8 cellular contexts compared by ENCODE assay signal in the genomic region with DNA sequence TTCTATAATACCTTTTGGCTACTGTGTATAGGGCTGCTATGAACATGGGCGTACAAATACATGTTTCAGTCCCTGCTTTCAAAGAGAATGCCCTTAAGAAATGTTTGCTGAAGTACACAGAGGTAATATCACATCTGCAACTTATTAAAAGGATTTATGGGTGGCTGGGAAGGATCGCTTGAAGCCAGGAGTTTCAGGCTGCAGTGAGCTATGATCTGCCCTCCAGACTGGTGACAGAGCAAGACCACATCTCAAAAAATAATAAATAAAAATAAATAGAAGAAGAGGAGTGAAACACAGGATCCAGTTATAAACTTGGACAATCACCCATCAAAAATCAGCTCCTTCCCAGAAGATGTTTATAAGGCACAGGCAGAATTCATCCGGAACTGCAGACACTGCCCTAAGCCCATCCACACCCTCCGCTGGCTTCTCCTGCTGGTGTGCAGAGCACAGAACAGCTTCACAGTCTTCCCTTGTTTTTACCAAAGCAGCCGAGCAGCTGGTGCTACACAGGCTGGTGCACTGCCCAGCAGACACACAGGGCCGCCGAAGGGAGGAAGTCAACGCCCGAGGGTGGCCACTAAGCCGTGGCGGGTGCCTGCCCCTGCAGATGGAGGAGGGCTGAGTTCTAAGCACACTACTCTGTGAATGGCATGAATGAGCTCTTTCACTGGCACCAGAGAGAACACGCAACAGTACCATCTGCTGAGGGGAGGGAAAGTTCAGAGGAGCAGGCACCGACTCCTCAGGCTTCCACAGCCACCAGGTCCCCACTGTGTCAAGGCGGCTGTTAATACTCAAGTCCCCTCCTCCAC. TPM values are rescaled to one million over a fixed set of nuclear protein-coding genes. Genes with fewer than 3 reads are reported as not detected.
DNase-seq lines count a peak whose midpoint lies in the region; ATAC-seq and TF ChIP-seq lines count a peak whose summit lies in the region.

No MANE protein-coding gene starts in this region.

- intact Hi-C loops in activated B cell treated with CpG ODN at 0.5 μM for 24 hours (cut with micrococcal nuclease), result loop anchor here (2.0 kb wide), 1 partner anchor 30 kb away; no protein-coding TSS in a partner anchor
- intact Hi-C loops in left ventricle myocardium inferior (cut with micrococcal nuclease), result no loop called here
- intact Hi-C loops in spleen (cut with DNase I; ENCODE audit: low total_unique reads), result no loop called here
- intact Hi-C loops in ovary (cut with DNase I), result loop anchor here in 1 of 4 donors (10.0 kb wide), 1 partner anchor 46 kb away; the partner anchor contains the start of gene BRD4

- TF ChIP-seq EP300 in ovary (IDR thresholded peaks at IDR 0.05), result no peak

- H3K4me3 ChIP-seq in Karpas-422 (ENCODE audit: low read length) (peak overlapping the region; percentile 45; the same call in 1 of the 2 replicates), left ventricle myocardium inferior (peak overlapping the region; percentile 20), spleen (peak overlapping the region in 1 of 8 donors; percentile 38), ovary (no peak overlapping the region)

- H3K4me1 ChIP-seq in Karpas-422 (ENCODE audit: low read length) (peaks cover 98% of the 10 kb centered on the region), left ventricle myocardium inferior (peaks cover 100% of the 10 kb centered on the region), spleen (peaks cover 96 to 100% (median 100%) of the 10 kb centered on the region in 6 donors), ovary (ENCODE audit: insufficient read depth) (peaks cover 54% of the 10 kb centered on the region)

- H3K27me3 ChIP-seq in Karpas-422 (ENCODE audit: low read length) (no peaks in the 10 kb centered on the region), left ventricle myocardium inferior (ENCODE audit: low read depth) (no peaks in the 10 kb centered on the region), spleen (replicated peaks in 1 of 7) (no peaks in the 10 kb centered on the region), ovary (no peaks in the 10 kb centered on the region)

- H3K36me3 Mint-ChIP-seq in activated B cell treated with CpG ODN at 0.5 μM for 24 hours (ENCODE audit: low read depth), result peaks cover 4% of the 10 kb centered on the region

- POLR2A ChIA-PET in activated B cell treated with CpG ODN at 0.5 μM for 24 hours (lab: Charles Lee), result interaction anchor here (0.6 to 2.2 kb wide), 12 partner anchors 9 to 805 kb away, joined by 3 to 18 read pairs (median 4); partner anchors contain the start of gene AKAP8

- peak overlapping the region; percentile 54 for H3K9ac ChIP-seq in Karpas-422 (ENCODE audit: low read length)

- in situ Hi-C loops in ACHN (cut with HindIII; ENCODE audit: low pct_ligation_motif_present, low pct_unique_long_range_greater_than_20kb, low sequenced_read_pairs), result no loop called here

- no peak overlapping the region for H2AFZ ChIP-seq in Karpas-422 (ENCODE audit: low read length)

- H3K27ac ChIP-seq in Karpas-422 (ENCODE audit: low read length) (peak overlapping the region; percentile 88), left ventricle myocardium inferior (replicated peaks) (peak overlapping the region; percentile 28), spleen (peak overlapping the region in 4 of 8 donors; percentile 48 to 70 (median 56)), ovary (no peak overlapping the region)

- DNase-seq in C1 segment of cervical spinal cord (lab: John Stamatoyannopoulos, UW), result peak in 13 of 14 donors; percentile 36 to 92 (median 75)
- peak; percentile 67 for DNase-seq in Karpas-422
- DNase-seq in activated B cell treated with CpG ODN at 0.5 μM for 24 hours, result peak; percentile 48
- DNase-seq in left ventricle myocardium inferior, result no peak
- peak; percentile 92 for DNase-seq in spleen
- no peak for DNase-seq in ovary
- DNase-seq in NK-92 (lab: John Stamatoyannopoulos, UW; ENCODE audit: unreplicated experiment), result no peak
- no peak for DNase-seq in ACHN

- CTCF ChIA-PET in activated B cell treated with CpG ODN at 0.5 μM for 24 hours (lab: Charles Lee), result interaction anchor here (0.7 to 1.7 kb wide), 7 partner anchors 24 to 268 kb away, joined by 3 to 5 read pairs (median 3); partner anchors contain the start of genes AKAP8 and AKAP8L

- H3K36me3 ChIP-seq in Karpas-422 (ENCODE audit: insufficient read depth, low read length), result no peaks in the 10 kb centered on the region
- no peaks in the 10 kb centered on the region for H3K36me3 ChIP-seq in left ventricle myocardium inferior
- H3K36me3 ChIP-seq in spleen, result no peaks in the 10 kb centered on the region
- no peaks in the 10 kb centered on the region for H3K36me3 ChIP-seq in ovary

- no peaks in the 10 kb centered on the region for H3K9me2 ChIP-seq in Karpas-422 (replicated peaks; ENCODE audit: insufficient read depth, low read length)

- TF ChIP-seq CTCF in activated B cell treated with CpG ODN at 0.5 μM for 24 hours (IDR thresholded peaks at IDR 0.05) (no peak), left ventricle myocardium inferior (IDR thresholded peaks at IDR 0.05; ENCODE audit: borderline replicate concordance) (no peak), spleen (IDR thresholded peaks at IDR 0.05 in 8 of 11, conservative IDR thresholded peaks at IDR 0.05 in 3 of 11) (peak in 1 of 11 experiments; percentile 7), ovary (IDR thresholded peaks at IDR 0.05) (no peak)

- H3K4me1 Mint-ChIP-seq in activated B cell treated with CpG ODN at 0.5 μM for 24 hours, result peaks cover 96% of the 10 kb centered on the region

- H4K20me1 ChIP-seq in Karpas-422 (ENCODE audit: insufficient read depth, low read depth, low read length), result peaks cover 61% of the 10 kb centered on the region

- 29 to 42% (median 32%) methylated on average over 10 to 14 of the region's 14 CpGs for WGBS in spleen, 5 donors
- 28 to 39% (median 31%) methylated on average over 14 of the region's 14 CpGs for WGBS in ovary, 3 donors

- peak overlapping the region; percentile 81 for H3K4me2 ChIP-seq in Karpas-422 (ENCODE audit: low read depth, low read length, poor library complexity, severe bottlenecking)

- no peaks in the 10 kb centered on the region for H3K27me3 Mint-ChIP-seq in activated B cell treated with CpG ODN at 0.5 μM for 24 hours

- H3K79me2 ChIP-seq in Karpas-422 (ENCODE audit: low read length), result peaks cover 96% of the 10 kb centered on the region

- no peak for TF ChIP-seq POLR2A in spleen (IDR thresholded peaks at IDR 0.05)
- no peak for TF ChIP-seq POLR2A in ovary (IDR thresholded peaks at IDR 0.05)

- H3K9me3 Mint-ChIP-seq in activated B cell treated with CpG ODN at 0.5 μM for 24 hours, result no peaks in the 10 kb centered on the region

- peak; percentile 75 for ATAC-seq in activated B cell treated with CpG ODN at 0.5 μM for 24 hours (ENCODE audit: low read depth)

- H3K9me3 ChIP-seq in Karpas-422 (ENCODE audit: low read length) (no peaks in the 10 kb centered on the region), left ventricle myocardium inferior (replicated peaks) (no peaks in the 10 kb centered on the region), spleen (no peaks in the 10 kb centered on the region), ovary (no peaks in the 10 kb centered on the region)

- peak overlapping the region; percentile 80 for H3K27ac Mint-ChIP-seq in activated B cell treated with CpG ODN at 0.5 μM for 24 hours

- peak overlapping the region; percentile 72 for H3K4me3 Mint-ChIP-seq in activated B cell treated with CpG ODN at 0.5 μM for 24 hours

RNA-seq across cellular contexts. Expression of gene BRD4, which starts 44.0 kb away (rescaled TPM):
- 41.4 and 58.6 TPM in 2 replicates for total RNA-seq in Karpas-422 (2014; rRNA removed; shearing (Covaris generic); ENCODE audit: low replicate concordance)
- total RNA-seq in activated B cell treated with CpG ODN at 0.5 μM for 24 hours, result 144 and 164 TPM in 2 replicates
- 60.9 TPM for total RNA-seq in left ventricle myocardium inferior
- 100 to 1,000 TPM in 4 of 7 donors, 10 to 100 TPM in 3; 50.7 to 146 (median 124) TPM for total RNA-seq in spleen
- 10 to 100 TPM; 10.3 to 35.9 (median 14.2) TPM for polyA plus RNA-seq in spleen
- 100 to 1,000 TPM in 4 of 7 donors, 10 to 100 TPM in 3; 19.6 to 127 (median 100) TPM for total RNA-seq in ovary
- polyA plus RNA-seq in ovary, result 10 to 100 TPM; 30.1 to 31.0 TPM

RNA-seq across cellular contexts. Expression of gene EPHX3, which starts 56.1 kb away (rescaled TPM):
- total RNA-seq in Karpas-422 (2014; rRNA removed; shearing (Covaris generic); ENCODE audit: low replicate concordance), result 0.11 and 1.6 TPM in 2 replicates
- total RNA-seq in activated B cell treated with CpG ODN at 0.5 μM for 24 hours, result not detected in 2 replicates
- not detected for total RNA-seq in left ventricle myocardium inferior
- total RNA-seq in spleen, result 1 to 10 TPM; 1.6 to 6.6 (median 3.8) TPM
- polyA plus RNA-seq in spleen, result under 1 TPM; 0.13 to 0.67 (median 0.59) TPM
- total RNA-seq in ovary, result under 1 TPM in 6 of 7 donors, not detected in 1; 0.24 to 0.89 (median 0.49) TPM
- under 1 TPM; 0.30 to 0.67 TPM for polyA plus RNA-seq in ovary

Comparison
In these comparisons a context has a peak if more than half of its experiments do, and no peak if none do; other contexts are left out.
1. DNase-seq: peak in C1 segment of cervical spinal cord (13 of 14), Karpas-422 (single experiment), activated B cell treated with CpG ODN at 0.5 μM for 24 hours (single experiment) and spleen (single experiment); none in left ventricle myocardium inferior (single experiment), ovary (0 of 5), NK-92 (single experiment) and ACHN (single experiment).
2. H3K27ac ChIP-seq: peak in Karpas-422 (single experiment) and left ventricle myocardium inferior (single experiment); none in ovary (0 of 2).